In genomic region chr7:38905026-38905759, GRCh38 we compare ENCODE assay signal across 14 cellular contexts. TPM values are rescaled to one million over a fixed set of nuclear protein-coding genes. Genes with fewer than 3 reads are reported as not detected.
A peak's percentile ranks its signal among the peaks of the same experiment; 100 is the strongest.
DNase-seq lines count a peak whose midpoint lies in the region; ATAC-seq and TF ChIP-seq lines count a peak whose summit lies in the region.
"Had no signal": no experiment of that assay in that cellular context is flagged by ENCODE, and none has a peak within 500 bp of the region (broad histone marks: within the 10 kb centered on the region; RNA-seq: fewer than 3 reads in every experiment).

No MANE protein-coding gene starts in this region.

- ATAC-seq in GM18502 (IDR thresholded peaks at IDR 0.05; ENCODE audit: poor library complexity, unreplicated experiment) (peak; percentile 62), GM21381 (IDR thresholded peaks at IDR 0.05; ENCODE audit: unreplicated experiment) (peak; percentile 36), HG03354 (IDR thresholded peaks at IDR 0.05; ENCODE audit: poor library complexity, severe bottlenecking, unreplicated experiment) (peak; percentile 43)
- ATAC-seq: left cardiac atrium, Panc1 had no signal

- H3K4me3 ChIP-seq in fibroblast of villous mesenchyme (ENCODE audit: low read depth, low read length), result no peak overlapping the region
- H3K4me3 ChIP-seq: MG63, prostate gland had no signal

- no peak for TF ChIP-seq CTCF in fibroblast of villous mesenchyme (IDR thresholded peaks at IDR 0.05; ENCODE audit: insufficient read depth, low read depth, low read length)

- DNase-seq in fibroblast of villous mesenchyme (ENCODE audit: low read depth) (peak; percentile 48), NCI-H774 (lab: John Stamatoyannopoulos, UW) (no peak), NCI-H1048 (lab: John Stamatoyannopoulos, UW) (no peak), NCI-H82 (lab: John Stamatoyannopoulos, UW) (no peak)
- no peak for DNase-seq in NK-92 treated with Interleukin-12 subunit alpha and Interleukin-12 subunit beta, amount 100 ng/mL, for 24 hours (lab: John Stamatoyannopoulos, UW)
- DNase-seq: DMS 273 treated with DMSO at 0.1 percent for 48 hours, H9, left cardiac atrium, MG63 had no signal

RNA-seq across cellular contexts. Expression of gene VPS41, which starts 3.8 kb away (rescaled TPM):
- total RNA-seq in fibroblast of villous mesenchyme, result 53.5 and 55.4 TPM in 2 replicates
